ENCODE assay signal across 26 cellular contexts in genomic region chr13:68984688-68985319, GRCh38.
DNase-seq lines count a peak whose midpoint lies in the region; ATAC-seq, FAIRE-seq and TF ChIP-seq lines count a peak whose summit lies in the region.
"Had no signal": no experiment of that assay in that cellular context is flagged by ENCODE, and none has a peak within 500 bp of the region (broad histone marks: within the 10 kb centered on the region; RNA-seq: fewer than 3 reads in every experiment).

No MANE protein-coding gene starts in this region.

- H3K27ac ChIP-seq in K562 (ENCODE audit: extremely low read depth, low read depth, low read length) (0 out of 3 replicates have a peak overlapping the region, but pooled peaks have one; percentile 26), kidney (ENCODE audit: low read depth in 2 of 2, low read length in 2 of 2) (no peak overlapping the region), testis (no peak overlapping the region)
- H3K27ac ChIP-seq: Peyer's patch, SJSA1 had no signal

- H3K4me1 Mint-ChIP-seq in T-helper 2 cell treated with Interferon-gamma antibody and Interleukin-4, amounts not matched to agents 5 μg/mL and 100 μg/mL, for 36 hours (ENCODE audit: low read depth): no peaks in the 10 kb centered on the region
- H3K4me1 Mint-ChIP-seq: CD4-positive, CD25-positive, alpha-beta regulatory T cell; IgD-negative memory B cell had no signal

- H3K4me3 ChIP-seq in K562: peak overlapping the region; percentile 34
- H3K4me3 ChIP-seq in kidney (ENCODE audit: low read length in 2 of 2): no peak overlapping the region
- peak overlapping the region; percentile 27 to 31 for H3K4me3 ChIP-seq in testis
- H3K4me3 ChIP-seq: GM23338, HAP-1, Peyer's patch, SJSA1 had no signal

- H3K36me3 Mint-ChIP-seq in T-helper 2 cell treated with Interferon-gamma antibody and Interleukin-4, amounts not matched to agents 5 μg/mL and 100 μg/mL, for 36 hours (ENCODE audit: low read depth): no peaks in the 10 kb centered on the region
- H3K36me3 Mint-ChIP-seq: CD4-positive, CD25-positive, alpha-beta regulatory T cell; IgD-negative memory B cell had no signal

- CTCF ChIA-PET in K562 (lab: Yijun Ruan, JAX; ENCODE audit: low intra/inter-chr PET ratio): no interaction called here

- POLR2A ChIA-PET in K562 (lab: Yijun Ruan, JAX): no interaction called here

- H3K4me1 ChIP-seq in K562 (replicated peaks in 1 of 2; ENCODE audit: control insufficient read depth in 2 of 2, insufficient read depth in 2 of 2, low read length in 2 of 2): peaks cover 0 to 5% of the 10 kb centered on the region in 2 experiments; a peak in 1 of 5 replicates
- no peaks in the 10 kb centered on the region for H3K4me1 ChIP-seq in kidney (ENCODE audit: control insufficient read depth in 1 of 2, insufficient read depth in 1 of 2, low read depth in 1 of 2, low read length in 2 of 2)
- no peaks in the 10 kb centered on the region for H3K4me1 ChIP-seq in testis
- H3K4me1 ChIP-seq: HAP-1, Peyer's patch, SJSA1 had no signal

- H3K4me3 Mint-ChIP-seq in T-helper 2 cell treated with Interferon-gamma antibody and Interleukin-4, amounts not matched to agents 5 μg/mL and 100 μg/mL, for 36 hours: no peak overlapping the region
- H3K4me3 Mint-ChIP-seq: CD4-positive, CD25-positive, alpha-beta regulatory T cell; GM23338; IgD-negative memory B cell had no signal

- BruUV-seq in K562 (replicated peaks; lab: Mats Ljungman, UMichigan): no TSS peak

- DNase-seq in GM03348 (ENCODE audit: low spot score) (peak; percentile 2), K562 (ENCODE audit: extremely low read depth in 1 of 4, low spot score in 3 of 4) (peak; percentile 12 to 64 (median 36)), kidney (peak; percentile 74), testis (peak; percentile 29), NCI-H1417 treated with DMSO at 0.1 percent for 48 hours (lab: John Stamatoyannopoulos, UW) (no peak)
- no peak for DNase-seq in T-helper 2 cell treated with Interferon-gamma antibody and Interleukin-4, amounts not matched to agents 5 μg/mL and 100 μg/mL, for 36 hours (ENCODE audit: low spot score)
- DNase-seq: CD4-positive, CD25-positive, alpha-beta regulatory T cell; COR-L47; DMS 273 treated with DMSO at 0.1 percent for 48 hours; DMS79 treated with DMSO at 0.1 percent for 48 hours; Karpas-422; MV-4-11; NCI-H1105 treated with DMSO at 0.1 percent for 48 hours; NCI-H1694; NCI-H2081; NCI-H2171; NCI-H524 treated with DMSO at 0.1 percent for 48 hours; NCI-H82 had no signal

- peak overlapping the region; percentile 80 for H2AFZ ChIP-seq in K562 (ENCODE audit: low read depth, low read length)
- H2AFZ ChIP-seq: GM23338 had no signal

- no peak overlapping the region for H3K27ac Mint-ChIP-seq in T-helper 2 cell treated with Interferon-gamma antibody and Interleukin-4, amounts not matched to agents 5 μg/mL and 100 μg/mL, for 36 hours
- H3K27ac Mint-ChIP-seq: CD4-positive, CD25-positive, alpha-beta regulatory T cell; GM23338; IgD-negative memory B cell had no signal

- H3K4me2 ChIP-seq in K562 (ENCODE audit: insufficient read depth, low read length): peak overlapping the region; percentile 62
- H3K4me2 ChIP-seq: GM23338 had no signal

- no peaks in the 10 kb centered on the region for H3K79me2 ChIP-seq in K562 (ENCODE audit: control insufficient read depth, insufficient read depth, low read length)

- in situ Hi-C loops in K562 (cut with MboI): no loop called here

- H3K9me3 ChIP-seq in K562 (replicated peaks; ENCODE audit: control insufficient read depth, insufficient read depth, low read depth, low read length): no peaks in the 10 kb centered on the region
- no peaks in the 10 kb centered on the region for H3K9me3 ChIP-seq in kidney (ENCODE audit: control insufficient read depth in 1 of 2, low read length in 2 of 2)
- no peaks in the 10 kb centered on the region for H3K9me3 ChIP-seq in testis
- H3K9me3 ChIP-seq: HAP-1, Peyer's patch, SJSA1 had no signal

- H3K36me3 ChIP-seq in K562 (ENCODE audit: control insufficient read depth, insufficient read depth, low read length): no peaks in the 10 kb centered on the region
- H3K36me3 ChIP-seq in kidney (ENCODE audit: control insufficient read depth in 1 of 2, insufficient read depth in 2 of 2, low read length in 2 of 2): no peaks in the 10 kb centered on the region
- H3K36me3 ChIP-seq in testis (ENCODE audit: low read depth, missing control alignments): no peaks in the 10 kb centered on the region
- H3K36me3 ChIP-seq: HAP-1, Peyer's patch, SJSA1 had no signal

- H3K27me3 ChIP-seq in K562 (ENCODE audit: control insufficient read depth in 2 of 2, insufficient read depth in 2 of 2, low read length in 2 of 2): no peaks in the 10 kb centered on the region
- no peaks in the 10 kb centered on the region for H3K27me3 ChIP-seq in testis
- H3K27me3 ChIP-seq: Peyer's patch, SJSA1 had no signal

- H3K9ac ChIP-seq in K562 (ENCODE audit: insufficient read depth in 1 of 2, low read depth in 2 of 2, low read length in 2 of 2) (peak overlapping the region in 1 of 2 experiments; percentile 87; a peak in 2 of 4 replicates), kidney (ENCODE audit: low read length in 2 of 2) (no peak overlapping the region)

- H4K20me1 ChIP-seq in K562 (replicated peaks; ENCODE audit: control insufficient read depth, insufficient read depth, low read length): no peaks in the 10 kb centered on the region

- FAIRE-seq in K562 (lab: Jason Lieb, UNC) (no peak), kidney (lab: Jason Lieb, UNC) (no peak)
- FAIRE-seq: GM12891, HTR-8/SVneo had no signal

- ATAC-seq in K562 (peak; percentile 98), HG02938 (IDR thresholded peaks at IDR 0.05; ENCODE audit: unreplicated experiment) (no peak)
- ATAC-seq: GM23338 had no signal

- no peaks in the 10 kb centered on the region for H3K27me3 Mint-ChIP-seq in T-helper 2 cell treated with Interferon-gamma antibody and Interleukin-4, amounts not matched to agents 5 μg/mL and 100 μg/mL, for 36 hours (ENCODE audit: low read depth)
- H3K27me3 Mint-ChIP-seq: CD4-positive, CD25-positive, alpha-beta regulatory T cell; IgD-negative memory B cell had no signal

- TF ChIP-seq EP300 in K562 (IDR thresholded peaks at IDR 0.05; ENCODE audit: low read length): no peak

- WGBS in K562 (ENCODE audit: insufficient coverage, low coverage, missing lambda C conversion rate): 2% methylated on average over 23 of the region's 37 CpGs
- 58 to 72% methylated on average over 33 to 37 of the region's 37 CpGs for WGBS in testis, 2 donors

- intact Hi-C loops in K562 (cut with micrococcal nuclease): no loop called here
- intact Hi-C loops in kidney (cut with DNase I): no loop called here
- intact Hi-C loops in testis (cut with DNase I; ENCODE audit: low total_unique reads): no loop called here

- no peaks in the 10 kb centered on the region for H3K9me1 ChIP-seq in K562 (ENCODE audit: control insufficient read depth, insufficient read depth, low read length)

- TF ChIP-seq POLR2A in K562 (conservative IDR thresholded peaks at IDR 0.05) (no peak), testis (IDR thresholded peaks at IDR 0.05) (no peak)

- TF ChIP-seq CTCF in K562 (IDR thresholded peaks at IDR 0.05 in 2 of 3, conservative IDR thresholded peaks at IDR 0.05 in 1 of 3; ENCODE audit: insufficient read depth in 2 of 3, low read depth in 1 of 3, low read length in 3 of 3) (no peak), kidney (IDR thresholded peaks at IDR 0.05; ENCODE audit: borderline replicate concordance, extremely low read depth, insufficient read depth) (no peak), testis (IDR thresholded peaks at IDR 0.05) (no peak)

- peaks cover 33% of the 10 kb centered on the region for H3K9me3 Mint-ChIP-seq in T-helper 2 cell treated with Interferon-gamma antibody and Interleukin-4, amounts not matched to agents 5 μg/mL and 100 μg/mL, for 36 hours

- no peak for TF ChIP-seq RAD21 in K562 (CRISPR knock-in tag; conservative IDR thresholded peaks at IDR 0.05 in 1 of 2, IDR thresholded peaks at IDR 0.05 in 1 of 2)

TF ChIP-seq in K562, 482 proteins besides CTCF, POLR2A, EP300 and RAD21 (continues in another document):
- TF ChIP-seq TARDBP (IDR thresholded peaks at IDR 0.05): no peak
- TF ChIP-seq ATF6 (CRISPR knock-in tag; IDR thresholded peaks at IDR 0.05): no peak
- TF ChIP-seq ZNF174 (CRISPR knock-in tag; IDR thresholded peaks at IDR 0.05): no peak
- TF ChIP-seq ZKSCAN1 (IDR thresholded peaks at IDR 0.05; ENCODE audit: low read depth, low read length): peak; percentile 91
- TF ChIP-seq BACH1 (tag; IDR thresholded peaks at IDR 0.05): no peak
- no peak for TF ChIP-seq MTF1 (CRISPR knock-in tag; IDR thresholded peaks at IDR 0.05; ENCODE audit: borderline replicate concordance)
- TF ChIP-seq CC2D1A (IDR thresholded peaks at IDR 0.05): no peak
- TF ChIP-seq NFIX (CRISPR knock-in tag; IDR thresholded peaks at IDR 0.05; ENCODE audit: low read depth): no peak
- TF ChIP-seq, protein P1, sequence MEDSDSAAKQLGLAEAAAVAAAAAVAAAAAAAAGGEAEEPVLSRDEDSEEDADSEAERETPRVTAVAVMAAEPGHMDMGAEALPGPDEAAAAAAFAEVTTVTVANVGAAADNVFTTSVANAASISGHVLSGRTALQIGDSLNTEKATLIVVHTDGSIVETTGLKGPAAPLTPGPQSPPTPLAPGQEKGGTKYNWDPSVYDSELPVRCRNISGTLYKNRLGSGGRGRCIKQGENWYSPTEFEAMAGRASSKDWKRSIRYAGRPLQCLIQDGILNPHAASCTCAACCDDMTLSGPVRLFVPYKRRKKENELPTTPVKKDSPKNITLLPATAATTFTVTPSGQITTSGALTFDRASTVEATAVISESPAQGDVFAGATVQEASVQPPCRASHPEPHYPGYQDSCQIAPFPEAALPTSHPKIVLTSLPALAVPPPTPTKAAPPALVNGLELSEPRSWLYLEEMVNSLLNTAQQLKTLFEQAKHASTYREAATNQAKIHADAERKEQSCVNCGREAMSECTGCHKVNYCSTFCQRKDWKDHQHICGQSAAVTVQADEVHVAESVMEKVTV (CRISPR knock-in tag; IDR thresholded peaks at IDR 0.05): no peak
- no peak for TF ChIP-seq ATF1 (CRISPR knock-in tag; IDR thresholded peaks at IDR 0.05)
- TF ChIP-seq ATF1 (tag; IDR thresholded peaks at IDR 0.05): 0 out of 2 replicates have a peak, but pooled peaks have one; percentile 18

Comparison
In these comparisons a context has a peak if more than half of its experiments do, and no peak if none do; other contexts are left out.
1. DNase-seq: peak in GM03348 (single experiment), K562 (4 of 4), kidney (single experiment) and testis (single experiment); none in NCI-H1417 treated with DMSO at 0.1 percent for 48 hours (single experiment) and T-helper 2 cell treated with Interferon-gamma antibody and Interleukin-4, amounts not matched to agents 5 μg/mL and 100 μg/mL, for 36 hours (single experiment).
2. H3K4me3 ChIP-seq: peak in K562 (single experiment) and testis (2 of 2); none in kidney (0 of 2).